ENCODE assay signal across 7 cellular contexts in the genomic region with DNA sequence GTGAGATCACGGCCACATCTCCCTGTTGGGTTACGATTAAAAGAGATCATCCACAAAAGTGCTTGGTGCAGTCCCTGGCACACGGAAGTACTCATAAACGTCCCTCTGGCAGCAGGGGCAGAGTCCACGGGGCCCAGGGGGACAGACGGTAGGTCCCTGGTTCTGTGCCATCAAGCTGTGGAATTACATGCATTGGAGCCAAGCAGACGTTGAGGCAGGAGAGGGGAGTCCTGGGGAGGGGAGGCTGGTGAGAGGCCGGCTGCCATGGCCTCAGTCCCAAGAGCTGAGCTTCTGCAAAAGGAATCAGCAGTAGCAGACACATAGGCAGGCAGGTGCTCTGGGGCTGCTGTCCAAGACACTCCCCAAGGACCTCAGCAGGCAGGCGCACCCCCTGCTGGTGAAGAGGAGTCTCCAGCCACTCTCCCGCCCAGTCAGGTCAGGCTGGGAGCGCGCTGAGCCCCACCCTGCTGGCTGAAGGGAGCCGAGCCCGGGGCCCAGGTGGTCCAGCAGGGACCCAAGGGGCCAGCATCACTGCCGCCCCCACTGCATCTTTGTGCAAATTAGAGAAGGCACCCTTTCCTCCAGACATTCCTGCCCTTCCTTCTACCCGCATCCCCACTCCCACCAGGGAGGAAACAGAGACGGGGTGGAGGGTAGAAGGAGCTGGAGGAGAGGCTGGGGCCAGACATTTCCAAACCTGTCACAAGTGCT. TPM values are rescaled to one million over a fixed set of nuclear protein-coding genes. Genes with fewer than 3 reads are reported as not detected.
DNase-seq lines count a peak whose midpoint lies in the region; ATAC-seq and TF ChIP-seq lines count a peak whose summit lies in the region.

No MANE protein-coding gene starts in this region.

- H3K36me3 ChIP-seq in body of pancreas (replicated peaks in 1 of 2; ENCODE audit: insufficient read depth in 1 of 2, low read depth in 2 of 2) (no peaks in the 10 kb centered on the region), right lobe of liver (no peaks in the 10 kb centered on the region), tibial nerve (no peaks in the 10 kb centered on the region)

- TF ChIP-seq CTCF in GM12865 (IDR thresholded peaks at IDR 0.05; ENCODE audit: insufficient read depth, low read depth, low read length, missing control alignments) (peak; percentile 85), HL-60 (IDR thresholded peaks at IDR 0.05; ENCODE audit: insufficient read depth, low read length) (peak; percentile 84), body of pancreas (IDR thresholded peaks at IDR 0.05) (peak; percentile 69 to 94 (median 88)), right lobe of liver (IDR thresholded peaks at IDR 0.05) (peak; percentile 81 to 93 (median 86)), tibial nerve (IDR thresholded peaks at IDR 0.05) (peak; percentile 31 to 53 (median 46))

- H3K27me3 ChIP-seq in HL-60 (ENCODE audit: insufficient read depth, poor library complexity, severe bottlenecking) (no peaks in the 10 kb centered on the region), body of pancreas (no peaks in the 10 kb centered on the region), right lobe of liver (no peaks in the 10 kb centered on the region), tibial nerve (no peaks in the 10 kb centered on the region)

- peak in 1 of 3 donors; percentile 17 for TF ChIP-seq POLR2A in body of pancreas (IDR thresholded peaks at IDR 0.05)
- no peak for TF ChIP-seq POLR2A in right lobe of liver (IDR thresholded peaks at IDR 0.05)
- TF ChIP-seq POLR2A in tibial nerve (IDR thresholded peaks at IDR 0.05): no peak

- TF ChIP-seq EP300 in tibial nerve (IDR thresholded peaks at IDR 0.05): no peak

- H3K4me1 ChIP-seq in body of pancreas: peaks cover 13% of the 10 kb centered on the region
- H3K4me1 ChIP-seq in right lobe of liver: peaks cover 0 to 25% (median 10%) of the 10 kb centered on the region in 4 donors
- peaks cover 0 to 5% (median 0%) of the 10 kb centered on the region in 4 donors for H3K4me1 ChIP-seq in tibial nerve

- intact Hi-C loops in body of pancreas (cut with DNase I): no loop called here
- intact Hi-C loops in right lobe of liver (cut with DNase I): no loop called here

- H3K9me3 ChIP-seq in body of pancreas: no peaks in the 10 kb centered on the region
- no peaks in the 10 kb centered on the region for H3K9me3 ChIP-seq in right lobe of liver
- no peaks in the 10 kb centered on the region for H3K9me3 ChIP-seq in tibial nerve

- 21 to 32% methylated on average over 9 to 17 of the region's 17 CpGs for WGBS in body of pancreas, 2 donors
- 19% methylated on average over 4 of the region's 17 CpGs for WGBS in right lobe of liver (ENCODE audit: insufficient coverage, low coverage, low lambda C conversion rate, missing lambda C conversion rate)
- 52 to 67% methylated on average over 11 to 15 of the region's 17 CpGs for WGBS in tibial nerve, 2 donors

- H3K4me3 ChIP-seq in GM12865 (ENCODE audit: low read depth, low read length): no peak overlapping the region
- H3K4me3 ChIP-seq in HL-60 (replicated peaks; ENCODE audit: insufficient read depth, low read length): no peak overlapping the region
- H3K4me3 ChIP-seq in body of pancreas: no peak overlapping the region
- H3K4me3 ChIP-seq in right lobe of liver: peak overlapping the region in 2 of 3 donors; percentile 6 to 20
- no peak overlapping the region for H3K4me3 ChIP-seq in tibial nerve

- DNase-seq in GM12865 (ENCODE audit: low read depth) (peak; percentile 80), HL-60 (ENCODE audit: low read depth in 1 of 2, low spot score in 1 of 2) (peak; percentile 51 to 86), SHP77 treated with DMSO at 0.1 percent for 48 hours (lab: John Stamatoyannopoulos, UW) (peak; percentile 49), body of pancreas (peak; percentile 88 to 94 (median 92)), right lobe of liver (peak; percentile 85 to 91 (median 91)), tibial nerve (ENCODE audit: low spot score in 2 of 2) (peak in 1 of 2 donors; percentile 12), DMS114 treated with DMSO at 0.1 percent for 48 hours (lab: John Stamatoyannopoulos, UW; ENCODE audit: unreplicated experiment) (no peak)

- H3K27ac ChIP-seq in HL-60 (replicated peaks) (no peak overlapping the region), body of pancreas (peak overlapping the region in 3 of 4 donors; percentile 33 to 65 (median 63)), right lobe of liver (peak overlapping the region; percentile 20 to 39 (median 23)), tibial nerve (no peak overlapping the region)

- peak; percentile 97 for ATAC-seq in body of pancreas
- ATAC-seq in right lobe of liver: peak; percentile 90 to 98 (median 96)

RNA-seq across cellular contexts. Expression of gene KCTD17, which starts 7.6 kb away (rescaled TPM):
- 1 to 10 TPM; 3.6 to 8.3 TPM for total RNA-seq in body of pancreas
- 1 to 10 TPM; 2.0 to 9.7 (median 4.4) TPM for total RNA-seq in right lobe of liver
- total RNA-seq in tibial nerve: 10 to 100 TPM in 3 of 4 donors, 1 to 10 TPM in 1; 7.4 to 24.7 (median 20.2) TPM

RNA-seq across cellular contexts. Expression of gene MPST, which starts 24.4 kb away (rescaled TPM):
- 100 to 1,000 TPM; 173 TPM for total RNA-seq in body of pancreas
- 100 to 1,000 TPM; 153 to 301 (median 214) TPM for total RNA-seq in right lobe of liver
- total RNA-seq in tibial nerve: 100 to 1,000 TPM; 193 to 258 (median 199) TPM

RNA-seq across cellular contexts. Expression of gene TST, which starts 24.7 kb away (rescaled TPM):
- total RNA-seq in body of pancreas (10 to 100 TPM; 73.8 to 91.1 TPM), right lobe of liver (100 to 1,000 TPM; 223 to 355 (median 321) TPM), tibial nerve (10 to 100 TPM; 44.1 to 76.4 (median 66.7) TPM)

Comparison
In these comparisons a context has a peak if more than half of its experiments do, and no peak if none do; other contexts are left out.
1. H3K4me3 ChIP-seq: peak in right lobe of liver (2 of 3); none in GM12865 (single experiment), HL-60 (single experiment), body of pancreas (0 of 2) and tibial nerve (0 of 4).
2. H3K27ac ChIP-seq: peak in body of pancreas (3 of 4) and right lobe of liver (3 of 3); none in HL-60 (single experiment) and tibial nerve (0 of 4).
3. Peak in every context shown above with its lines, with median percentiles within 50 percentile points of each other: CTCF ChIP-seq.